Comparison of ENCODE assay signal across 1 cellular context in genomic region chr14:21070610-21071224, GRCh38.
TF ChIP-seq lines count a peak whose summit lies in the region.

No MANE protein-coding gene starts in this region.

TF ChIP-seq in H1, 55 proteins besides CTCF, POLR2A, EP300 and RAD21:
- TF ChIP-seq TCF12 (IDR thresholded peaks at IDR 0.05; ENCODE audit: low read depth, low read length) = no peak
- TF ChIP-seq CTBP2 (IDR thresholded peaks at IDR 0.05; ENCODE audit: borderline replicate concordance, insufficient read depth, insufficient read length, low read length) = peak; percentile 56
- peak; percentile 66 for TF ChIP-seq SAP30 (IDR thresholded peaks at IDR 0.05; ENCODE audit: insufficient read depth, insufficient replicate concordance, low read length)
- no peak for TF ChIP-seq BACH1 (IDR thresholded peaks at IDR 0.05; ENCODE audit: low read length)
- TF ChIP-seq SIRT6 (IDR thresholded peaks at IDR 0.05; ENCODE audit: low read length) = no peak
- peak; percentile 30; the same call in 1 of the 2 replicates for TF ChIP-seq TBP (IDR thresholded peaks at IDR 0.05; ENCODE audit: low read depth, low read length)
- TF ChIP-seq KDM4A (IDR thresholded peaks at IDR 0.05; ENCODE audit: low read depth, low read length, severe bottlenecking) = peak; percentile 46
- TF ChIP-seq SIX5 (IDR thresholded peaks at IDR 0.05; ENCODE audit: low read depth, low read length) = no peak
- TF ChIP-seq, protein P1, sequence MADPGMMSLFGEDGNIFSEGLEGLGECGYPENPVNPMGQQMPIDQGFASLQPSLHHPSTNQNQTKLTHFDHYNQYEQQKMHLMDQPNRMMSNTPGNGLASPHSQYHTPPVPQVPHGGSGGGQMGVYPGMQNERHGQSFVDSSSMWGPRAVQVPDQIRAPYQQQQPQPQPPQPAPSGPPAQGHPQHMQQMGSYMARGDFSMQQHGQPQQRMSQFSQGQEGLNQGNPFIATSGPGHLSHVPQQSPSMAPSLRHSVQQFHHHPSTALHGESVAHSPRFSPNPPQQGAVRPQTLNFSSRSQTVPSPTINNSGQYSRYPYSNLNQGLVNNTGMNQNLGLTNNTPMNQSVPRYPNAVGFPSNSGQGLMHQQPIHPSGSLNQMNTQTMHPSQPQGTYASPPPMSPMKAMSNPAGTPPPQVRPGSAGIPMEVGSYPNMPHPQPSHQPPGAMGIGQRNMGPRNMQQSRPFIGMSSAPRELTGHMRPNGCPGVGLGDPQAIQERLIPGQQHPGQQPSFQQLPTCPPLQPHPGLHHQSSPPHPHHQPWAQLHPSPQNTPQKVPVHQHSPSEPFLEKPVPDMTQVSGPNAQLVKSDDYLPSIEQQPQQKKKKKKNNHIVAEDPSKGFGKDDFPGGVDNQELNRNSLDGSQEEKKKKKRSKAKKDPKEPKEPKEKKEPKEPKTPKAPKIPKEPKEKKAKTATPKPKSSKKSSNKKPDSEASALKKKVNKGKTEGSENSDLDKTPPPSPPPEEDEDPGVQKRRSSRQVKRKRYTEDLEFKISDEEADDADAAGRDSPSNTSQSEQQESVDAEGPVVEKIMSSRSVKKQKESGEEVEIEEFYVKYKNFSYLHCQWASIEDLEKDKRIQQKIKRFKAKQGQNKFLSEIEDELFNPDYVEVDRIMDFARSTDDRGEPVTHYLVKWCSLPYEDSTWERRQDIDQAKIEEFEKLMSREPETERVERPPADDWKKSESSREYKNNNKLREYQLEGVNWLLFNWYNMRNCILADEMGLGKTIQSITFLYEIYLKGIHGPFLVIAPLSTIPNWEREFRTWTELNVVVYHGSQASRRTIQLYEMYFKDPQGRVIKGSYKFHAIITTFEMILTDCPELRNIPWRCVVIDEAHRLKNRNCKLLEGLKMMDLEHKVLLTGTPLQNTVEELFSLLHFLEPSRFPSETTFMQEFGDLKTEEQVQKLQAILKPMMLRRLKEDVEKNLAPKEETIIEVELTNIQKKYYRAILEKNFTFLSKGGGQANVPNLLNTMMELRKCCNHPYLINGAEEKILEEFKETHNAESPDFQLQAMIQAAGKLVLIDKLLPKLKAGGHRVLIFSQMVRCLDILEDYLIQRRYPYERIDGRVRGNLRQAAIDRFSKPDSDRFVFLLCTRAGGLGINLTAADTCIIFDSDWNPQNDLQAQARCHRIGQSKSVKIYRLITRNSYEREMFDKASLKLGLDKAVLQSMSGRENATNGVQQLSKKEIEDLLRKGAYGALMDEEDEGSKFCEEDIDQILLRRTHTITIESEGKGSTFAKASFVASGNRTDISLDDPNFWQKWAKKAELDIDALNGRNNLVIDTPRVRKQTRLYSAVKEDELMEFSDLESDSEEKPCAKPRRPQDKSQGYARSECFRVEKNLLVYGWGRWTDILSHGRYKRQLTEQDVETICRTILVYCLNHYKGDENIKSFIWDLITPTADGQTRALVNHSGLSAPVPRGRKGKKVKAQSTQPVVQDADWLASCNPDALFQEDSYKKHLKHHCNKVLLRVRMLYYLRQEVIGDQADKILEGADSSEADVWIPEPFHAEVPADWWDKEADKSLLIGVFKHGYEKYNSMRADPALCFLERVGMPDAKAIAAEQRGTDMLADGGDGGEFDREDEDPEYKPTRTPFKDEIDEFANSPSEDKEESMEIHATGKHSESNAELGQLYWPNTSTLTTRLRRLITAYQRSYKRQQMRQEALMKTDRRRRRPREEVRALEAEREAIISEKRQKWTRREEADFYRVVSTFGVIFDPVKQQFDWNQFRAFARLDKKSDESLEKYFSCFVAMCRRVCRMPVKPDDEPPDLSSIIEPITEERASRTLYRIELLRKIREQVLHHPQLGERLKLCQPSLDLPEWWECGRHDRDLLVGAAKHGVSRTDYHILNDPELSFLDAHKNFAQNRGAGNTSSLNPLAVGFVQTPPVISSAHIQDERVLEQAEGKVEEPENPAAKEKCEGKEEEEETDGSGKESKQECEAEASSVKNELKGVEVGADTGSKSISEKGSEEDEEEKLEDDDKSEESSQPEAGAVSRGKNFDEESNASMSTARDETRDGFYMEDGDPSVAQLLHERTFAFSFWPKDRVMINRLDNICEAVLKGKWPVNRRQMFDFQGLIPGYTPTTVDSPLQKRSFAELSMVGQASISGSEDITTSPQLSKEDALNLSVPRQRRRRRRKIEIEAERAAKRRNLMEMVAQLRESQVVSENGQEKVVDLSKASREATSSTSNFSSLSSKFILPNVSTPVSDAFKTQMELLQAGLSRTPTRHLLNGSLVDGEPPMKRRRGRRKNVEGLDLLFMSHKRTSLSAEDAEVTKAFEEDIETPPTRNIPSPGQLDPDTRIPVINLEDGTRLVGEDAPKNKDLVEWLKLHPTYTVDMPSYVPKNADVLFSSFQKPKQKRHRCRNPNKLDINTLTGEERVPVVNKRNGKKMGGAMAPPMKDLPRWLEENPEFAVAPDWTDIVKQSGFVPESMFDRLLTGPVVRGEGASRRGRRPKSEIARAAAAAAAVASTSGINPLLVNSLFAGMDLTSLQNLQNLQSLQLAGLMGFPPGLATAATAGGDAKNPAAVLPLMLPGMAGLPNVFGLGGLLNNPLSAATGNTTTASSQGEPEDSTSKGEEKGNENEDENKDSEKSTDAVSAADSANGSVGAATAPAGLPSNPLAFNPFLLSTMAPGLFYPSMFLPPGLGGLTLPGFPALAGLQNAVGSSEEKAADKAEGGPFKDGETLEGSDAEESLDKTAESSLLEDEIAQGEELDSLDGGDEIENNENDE (IDR thresholded peaks at IDR 0.05; ENCODE audit: insufficient replicate concordance, low read length) = no peak
- no peak for TF ChIP-seq MAFK (IDR thresholded peaks at IDR 0.05; ENCODE audit: low read depth, low read length)
- TF ChIP-seq YY1 (IDR thresholded peaks at IDR 0.05; ENCODE audit: low read depth, low read length) = peak; percentile 42; the same call in 1 of the 2 replicates
- TF ChIP-seq HDAC2 (IDR thresholded peaks at IDR 0.05; ENCODE audit: borderline replicate concordance in 1 of 2, low read depth in 2 of 2, low read length in 2 of 2) = 0 out of 4 replicates have a peak, but pooled peaks of 1 of the 2 experiments have one; percentile 31
- peak; percentile 74 for TF ChIP-seq ASH2L (IDR thresholded peaks at IDR 0.05; ENCODE audit: low read length)
- no peak for TF ChIP-seq TAF1 (IDR thresholded peaks at IDR 0.05; ENCODE audit: low read depth, low read length)
